11 cellular contexts compared by ENCODE assay signal in genomic region chr15:91572110-91572509, GRCh38.
DNase-seq lines count a peak whose midpoint lies in the region; ATAC-seq, FAIRE-seq and TF ChIP-seq lines count a peak whose summit lies in the region.
"Had no signal": no experiment of that assay in that cellular context is flagged by ENCODE, and none has a peak within 500 bp of the region (broad histone marks: within the 10 kb centered on the region; RNA-seq: fewer than 3 reads in every experiment).

No MANE protein-coding gene starts in this region.

- TF ChIP-seq CTCF in A549 (IDR thresholded peaks at IDR 0.05) (no peak), cardiac fibroblast (IDR thresholded peaks at IDR 0.05; ENCODE audit: low read depth, low read length) (no peak)

- TF ChIP-seq RAD21 in A549 (conservative IDR thresholded peaks at IDR 0.05 in 1 of 2, IDR thresholded peaks at IDR 0.05 in 1 of 2), result no peak

- no peak overlapping the region for H3K27ac ChIP-seq in A549
- H3K27ac ChIP-seq: coronary artery had no signal

- no peak for TF ChIP-seq EP300 in A549 (IDR thresholded peaks at IDR 0.05)

- H3K9me3 ChIP-seq in A549, result peaks cover 10% of the 10 kb centered on the region; the same call in 2 of the 3 replicates

- POLR2A ChIA-PET in A549 (lab: Yijun Ruan, JAX), result no interaction called here

- WGBS in A549 (ENCODE audit: missing lambda C conversion rate), result 14% methylated on average over 5 of the region's 5 CpGs

- DNase-seq in A549 (ENCODE audit: low read depth in 1 of 2, low spot score in 1 of 2) (peak in 1 of 2 experiments; percentile 77), HT-29 (ENCODE audit: low spot score) (peak; percentile 54), NCI-H446 treated with DMSO at 0.1 percent for 48 hours (lab: John Stamatoyannopoulos, UW) (peak; percentile 5), cardiac fibroblast (ENCODE audit: low read depth in 2 of 2) (peak; percentile 33 to 85), ureter (ENCODE audit: low spot score) (no peak), posterior cingulate gyrus (no peak)
- no peak for DNase-seq in activated effector memory CD4-positive, alpha-beta T cell treated with Interleukin-2 at 50 U/mL for 16 hours
- DNase-seq: activated T-cell treated with anti-CD3 and anti-CD28 coated beads, Interleukin-2, amount 50 U/mL, for 48 hours; hypothalamus had no signal

- intact Hi-C loops in posterior cingulate gyrus (cut with DNase I), result no loop called here

- no peak for TF ChIP-seq POLR2A in A549 (IDR thresholded peaks at IDR 0.05; ENCODE audit: low read length)

- CTCF ChIA-PET in A549 (lab: Yijun Ruan, JAX), result no interaction called here

- no peak for FAIRE-seq in A549 (lab: Jason Lieb, UNC)

- H3K4me1 ChIP-seq in A549, result peaks cover 10% of the 10 kb centered on the region; the same call in 2 of the 3 replicates

- ATAC-seq in A549 (peak; percentile 75 to 76), HG02759 (IDR thresholded peaks at IDR 0.05; ENCODE audit: unreplicated experiment) (no peak)

- H3K4me2 ChIP-seq in A549, result peak overlapping the region; percentile 38

- H3K4me3 ChIP-seq in A549 (no peak overlapping the region), cardiac fibroblast (replicated peaks in 1 of 2; ENCODE audit: low read depth in 2 of 2, low read length in 2 of 2) (no peak overlapping the region)
- H3K4me3 ChIP-seq: coronary artery had no signal

TF ChIP-seq in A549, 52 proteins besides CTCF, POLR2A, EP300 and RAD21:
- TF ChIP-seq RNF2 (IDR thresholded peaks at IDR 0.05; ENCODE audit: borderline replicate concordance, low read depth), result no peak
- no peak for TF ChIP-seq HEYL (CRISPR knock-in tag; IDR thresholded peaks at IDR 0.05)
- no peak for TF ChIP-seq RCOR1 (IDR thresholded peaks at IDR 0.05; ENCODE audit: low read depth, low read length)
- no peak for TF ChIP-seq BCL3 (IDR thresholded peaks at IDR 0.05)
- no peak for TF ChIP-seq SREBF2 (IDR thresholded peaks at IDR 0.05)
- TF ChIP-seq FOXS1 (CRISPR knock-in tag; IDR thresholded peaks at IDR 0.05), result no peak
- TF ChIP-seq REST (IDR thresholded peaks at IDR 0.05), result no peak
- no peak for TF ChIP-seq NR3C1 (IDR thresholded peaks at IDR 0.05)
- no peak for TF ChIP-seq FOSB (CRISPR knock-in tag; IDR thresholded peaks at IDR 0.05)
- no peak for TF ChIP-seq POLR2AphosphoS2 (conservative IDR thresholded peaks at IDR 0.05; ENCODE audit: low read length)
- no peak for TF ChIP-seq HDAC2 (IDR thresholded peaks at IDR 0.05)
- no peak for TF ChIP-seq GATA3 (IDR thresholded peaks at IDR 0.05; ENCODE audit: borderline replicate concordance)
- no peak for TF ChIP-seq HOXB5 (CRISPR knock-in tag; IDR thresholded peaks at IDR 0.05)
- no peak for TF ChIP-seq MYC (IDR thresholded peaks at IDR 0.05; ENCODE audit: borderline replicate concordance, low read length)
- TF ChIP-seq KDM5A (IDR thresholded peaks at IDR 0.05), result no peak
- TF ChIP-seq JUN (IDR thresholded peaks at IDR 0.05), result no peak
- TF ChIP-seq HMGXB4 (CRISPR knock-in tag; IDR thresholded peaks at IDR 0.05; ENCODE audit: borderline replicate concordance), result no peak
- no peak for TF ChIP-seq TP53 (CRISPR knock-in tag; IDR thresholded peaks at IDR 0.05)

Comparison
In these comparisons a context has a peak if more than half of its experiments do, and no peak if none do; other contexts are left out.
1. DNase-seq: peak in HT-29 (single experiment), NCI-H446 treated with DMSO at 0.1 percent for 48 hours (single experiment) and cardiac fibroblast (2 of 2); none in ureter (single experiment), activated effector memory CD4-positive, alpha-beta T cell treated with Interleukin-2 at 50 U/mL for 16 hours (single experiment) and posterior cingulate gyrus (0 of 10).